8 cellular contexts compared by ENCODE assay signal in genomic region chr2:70132244-70133126, GRCh38. TPM values are rescaled to one million over a fixed set of nuclear protein-coding genes. Genes with fewer than 3 reads are reported as not detected.
DNase-seq lines count a peak whose midpoint lies in the region; ATAC-seq, FAIRE-seq and TF ChIP-seq lines count a peak whose summit lies in the region.

No MANE protein-coding gene starts in this region.

- H3K79me2 ChIP-seq in OCI-LY3 (ENCODE audit: low read length) = no peaks in the 10 kb centered on the region
- peaks cover 3% of the 10 kb centered on the region for H3K79me2 ChIP-seq in GM12878 (ENCODE audit: control insufficient read depth, insufficient read depth, low read length)

- no peaks in the 10 kb centered on the region for H3K36me3 ChIP-seq in OCI-LY3 (replicated peaks; ENCODE audit: low read depth, low read length)
- H3K36me3 ChIP-seq in GM12878 (ENCODE audit: control insufficient read depth in 2 of 2, insufficient read depth in 2 of 2, low read length in 1 of 2) = no peaks in the 10 kb centered on the region
- H3K36me3 ChIP-seq in skeletal muscle tissue (ENCODE audit: control insufficient read depth in 3 of 3, insufficient read depth in 3 of 3, low read length in 3 of 3) = no peaks in the 10 kb centered on the region

- H3K4me3 ChIP-seq in OCI-LY3 (ENCODE audit: low read length) (peak overlapping the region; percentile 67), GM12878 (peak overlapping the region; percentile 67), skeletal muscle tissue (ENCODE audit: low read length in 3 of 3) (peak overlapping the region; percentile 45 to 69 (median 61))

- BruUV-seq in GM12878 (replicated peaks; lab: Mats Ljungman, UMichigan) = TSS peak; percentile 95

- ATAC-seq in GM19395 (IDR thresholded peaks at IDR 0.05; ENCODE audit: unreplicated experiment) = peak; percentile 55
- ATAC-seq in GM12878 = peak; percentile 63

- peak; percentile 73 for TF ChIP-seq POLR2A in GM12878 (IDR thresholded peaks at IDR 0.05; ENCODE audit: low read depth, low read length)

- no peaks in the 10 kb centered on the region for H3K9me3 ChIP-seq in OCI-LY3 (ENCODE audit: insufficient read depth, low read length)
- H3K9me3 ChIP-seq in GM12878 (replicated peaks; ENCODE audit: control insufficient read depth, insufficient read depth, low read length) = no peaks in the 10 kb centered on the region
- H3K9me3 ChIP-seq in skeletal muscle tissue (ENCODE audit: control insufficient read depth in 3 of 3, low read length in 3 of 3) = no peaks in the 10 kb centered on the region

- FAIRE-seq in GM12878 (lab: Jason Lieb, UNC) = peak; percentile 73

- TF ChIP-seq RAD21 in GM12878 (IDR thresholded peaks at IDR 0.05; ENCODE audit: insufficient read depth, low read depth, low read length) = no peak

- DNase-seq in DMS153 (lab: John Stamatoyannopoulos, UW) = peak; percentile 94
- peak; percentile 68 for DNase-seq in HT1080 (ENCODE audit: low read depth)
- no peak for DNase-seq in GM12878 (ENCODE audit: low read depth, low spot score)
- peak in 34 of 51 donors; percentile 22 to 92 (median 56) for DNase-seq in hypothalamus (lab: John Stamatoyannopoulos, UW)
- DNase-seq in mucosa of gallbladder (ENCODE audit: low spot score) = no peak

- H3K4me2 ChIP-seq in OCI-LY3 (ENCODE audit: low read length) (peak overlapping the region; percentile 92), GM12878 (ENCODE audit: control insufficient read depth, insufficient read depth) (peak overlapping the region; percentile 90)

- H4K20me1 ChIP-seq in OCI-LY3 (ENCODE audit: insufficient read depth, low read length) (no peaks in the 10 kb centered on the region), GM12878 (ENCODE audit: control insufficient read depth, insufficient read depth) (no peaks in the 10 kb centered on the region)

- SMC1A ChIA-PET in GM12878 (lab: Charles Lee; ENCODE audit: uncharacterized antibody, unreplicated experiment) = interaction anchor here (0.7 to 13.4 kb wide), 17 partner anchors 10 to 364 kb away, joined by 3 to 311 read pairs (median 5); partner anchors contain the start of genes C2orf42, MXD1, PCBP1 and SNRPG

- CTCF ChIA-PET in GM12878 (lab: Yijun Ruan, JAX) = interaction anchor here (1.0 to 6.5 kb wide), 15 partner anchors 8 to 220 kb away, joined by 3 to 54 read pairs (median 9); partner anchors contain the start of gene MXD1

- H3K9ac ChIP-seq in OCI-LY3 (ENCODE audit: low read length) (peak overlapping the region; percentile 75), GM12878 (ENCODE audit: control insufficient read depth, insufficient read depth, low read length) (peak overlapping the region; percentile 95), skeletal muscle tissue (ENCODE audit: low read depth in 1 of 3, low read length in 3 of 3) (peak overlapping the region; percentile 62 to 79 (median 75))

- no peaks in the 10 kb centered on the region for H3K27me3 ChIP-seq in OCI-LY3 (ENCODE audit: low read depth, low read length)
- H3K27me3 ChIP-seq in GM12878 (replicated peaks in 1 of 2; ENCODE audit: control insufficient read depth in 2 of 2, insufficient read depth in 2 of 2, low read length in 1 of 2) = no peaks in the 10 kb centered on the region
- H3K27me3 ChIP-seq in skeletal muscle tissue (ENCODE audit: control insufficient read depth in 3 of 3, insufficient read depth in 3 of 3, low read length in 3 of 3) = no peaks in the 10 kb centered on the region

- peak overlapping the region; percentile 86 for H2AFZ ChIP-seq in OCI-LY3 (ENCODE audit: low read depth, low read length)
- peak overlapping the region; percentile 47 for H2AFZ ChIP-seq in GM12878 (ENCODE audit: control insufficient read depth, low read depth, low read length)

- H3K4me1 ChIP-seq in OCI-LY3 (ENCODE audit: low read length) (peaks cover 54% of the 10 kb centered on the region), GM12878 (ENCODE audit: control insufficient read depth, insufficient read depth, low read length) (peaks cover 49% of the 10 kb centered on the region), skeletal muscle tissue (ENCODE audit: control insufficient read depth in 3 of 3, insufficient read depth in 3 of 3, low read length in 3 of 3) (peaks cover 36 to 49% (median 39%) of the 10 kb centered on the region in 3 donors)

- no peak for TF ChIP-seq EP300 in GM12878 (IDR thresholded peaks at IDR 0.05; ENCODE audit: borderline replicate concordance in 1 of 2, control insufficient read depth in 1 of 2, low read depth in 2 of 2, low read length in 2 of 2)

- POLR2A ChIA-PET in GM12878 (lab: Charles Lee) = interaction anchor here (1.2 to 13.8 kb wide), 13 partner anchors 9 to 218 kb away, joined by 4 to 263 read pairs (median 18); partner anchors contain the start of genes C2orf42, MXD1 and PCBP1

- H3K27ac ChIP-seq in OCI-LY3 (ENCODE audit: low read length) (peak overlapping the region; percentile 87), GM12878 (ENCODE audit: control insufficient read depth, insufficient read depth) (peak overlapping the region; percentile 99), skeletal muscle tissue (ENCODE audit: low read depth, low read length) (peak overlapping the region; percentile 89)

- RAD21 ChIA-PET in GM12878 (lab: Charles Lee; ENCODE audit: unreplicated experiment) = interaction anchor here (1.2 to 10.5 kb wide), 16 partner anchors 8 to 407 kb away, joined by 3 to 181 read pairs (median 24); partner anchors contain the start of genes C2orf42, MXD1 and PCBP1

- intact Hi-C loops in GM12878 (cut with micrococcal nuclease; ENCODE audit: unreplicated experiment) = loop anchor here (1.0 to 2.0 kb wide), 3 partner anchors 8 to 46 kb away; partner anchors contain the start of gene PCBP1

- no peak for TF ChIP-seq CTCF in OCI-LY3 (IDR thresholded peaks at IDR 0.05; ENCODE audit: low read depth, low read length)
- no peak for TF ChIP-seq CTCF in GM12878 (IDR thresholded peaks at IDR 0.05 in 2 of 3, conservative IDR thresholded peaks at IDR 0.05 in 1 of 3; ENCODE audit: control insufficient read depth in 2 of 3, extremely low read depth in 1 of 3, insufficient read depth in 1 of 3, low read depth in 3 of 3, low read length in 3 of 3)

- 2% methylated on average over 8 of the region's 8 CpGs for WGBS in GM12878 (ENCODE audit: insufficient coverage, insufficient replicate concordance, low lambda C conversion rate, missing lambda C conversion rate)

- in situ Hi-C loops in GM12878 (cut with MboI) = no loop called here

TF ChIP-seq in GM12878, 131 proteins besides CTCF, POLR2A, EP300 and RAD21 (continues in another document):
- peak; percentile 90 for TF ChIP-seq ATF7 (IDR thresholded peaks at IDR 0.05; ENCODE audit: low read depth)

RNA-seq across cellular contexts. Expression of gene PCBP1, which starts 45.2 kb away (rescaled TPM):
- 25.2 and 80.1 TPM in 2 replicates for total RNA-seq in HT1080 (2014; rRNA removed; shearing (Covaris generic))
- 302 and 324 TPM in 2 replicates for polyA plus RNA-seq in HT1080 (2015; cell fraction: cytosol; rRNA removed)
- 272 and 274 TPM in 2 replicates for polyA plus RNA-seq in HT1080 (2015; cell fraction: nucleus; rRNA removed)
- total RNA-seq in GM12878 (2013; cell fraction: nucleolus; rRNA removed) = 26.7 and 27.7 TPM in 2 replicates
- 64.0 and 84.2 TPM in 2 replicates for total RNA-seq in GM12878 (2014; rRNA removed)
- total RNA-seq in GM12878 (2014; rRNA removed; fragmentation: Illumina TruSeq; extraction: Trizol) = 45.5 and 47.3 TPM in 2 replicates
- 494 and 497 TPM in 2 replicates for total RNA-seq in GM12878 (2021)
- 211 TPM for polyA plus RNA-seq in GM12878 (2011; ENCODE audit: low read depth)
- polyA plus RNA-seq in GM12878 (2011; rRNA removed) = 83.5 and 121 TPM in 2 replicates
- 149 and 196 TPM in 2 replicates for polyA plus RNA-seq in GM12878 (2011; cell fraction: cytosol; rRNA removed)
- polyA plus RNA-seq in GM12878 (2011; cell fraction: nucleus; rRNA removed) = 123 and 173 TPM in 2 replicates
- polyA plus RNA-seq in GM12878 (2012) = 433 and 458 TPM in 2 replicates
- 304 and 338 TPM in 2 replicates for polyA plus RNA-seq in GM12878 (2014; fragmentation: Illumina TruSeq; extraction: Trizol)
- 10 to 100 TPM; 24.4 to 28.9 TPM for polyA plus RNA-seq in GM12878 (2014; fragmentation: Nextera tagmentation; extraction: Ambion mirVana)
- polyA plus RNA-seq in GM12878 (2014; rRNA removed) = 221 and 272 TPM in 2 replicates
- polyA plus RNA-seq in GM12878 (2016; fragmentation: Nextera tagmentation; extraction: Ambion mirVana) = 100 to 1,000 TPM; 138 to 259 TPM
- 85.5 and 116 TPM in 2 replicates for polyA minus RNA-seq in GM12878 (2011; rRNA and poly(A)+ RNA removed)
- polyA minus RNA-seq in GM12878 (2011; cell fraction: cytosol; rRNA and poly(A)+ RNA removed) = 83.9 and 87.5 TPM in 2 replicates
- 37.4 and 58.0 TPM in 2 replicates for polyA minus RNA-seq in GM12878 (2011; cell fraction: nucleus; rRNA and poly(A)+ RNA removed)
- 45.4 TPM for total RNA-seq in skeletal muscle tissue
- total RNA-seq in mucosa of gallbladder = 358 TPM

RNA-seq across cellular contexts. Expression of gene C2orf42, which starts 58.3 kb away (rescaled TPM):
- total RNA-seq in HT1080 (2014; rRNA removed; shearing (Covaris generic)) = 14.6 and 14.7 TPM in 2 replicates
- 14.3 and 14.6 TPM in 2 replicates for polyA plus RNA-seq in HT1080 (2015; cell fraction: cytosol; rRNA removed)
- 17.8 and 20.0 TPM in 2 replicates for polyA plus RNA-seq in HT1080 (2015; cell fraction: nucleus; rRNA removed)
- total RNA-seq in GM12878 (2013; cell fraction: nucleolus; rRNA removed) = 31.6 and 43.1 TPM in 2 replicates
- total RNA-seq in GM12878 (2014; rRNA removed) (14.2 and 16.9 TPM in 2 replicates), GM12878 (2014; rRNA removed; fragmentation: Illumina TruSeq; extraction: Trizol) (11.4 and 12.0 TPM in 2 replicates), GM12878 (2021) (13.0 and 16.6 TPM in 2 replicates), skeletal muscle tissue (19.8 TPM), mucosa of gallbladder (22.6 TPM)
- 4.0 TPM for polyA plus RNA-seq in GM12878 (2011; ENCODE audit: low read depth)
- polyA plus RNA-seq in GM12878 (2011; rRNA removed) (10.0 and 11.1 TPM in 2 replicates), GM12878 (2014; fragmentation: Illumina TruSeq; extraction: Trizol) (11.6 and 13.4 TPM in 2 replicates), GM12878 (2014; fragmentation: Nextera tagmentation; extraction: Ambion mirVana) (1 to 10 TPM; 5.5 to 7.3 TPM), GM12878 (2014; rRNA removed) (10.3 and 13.2 TPM in 2 replicates), GM12878 (2016; fragmentation: Nextera tagmentation; extraction: Ambion mirVana) (10 to 100 TPM; 17.3 to 19.8 TPM)
- 8.8 and 10.2 TPM in 2 replicates for polyA plus RNA-seq in GM12878 (2011; cell fraction: cytosol; rRNA removed)
- 17.4 and 18.8 TPM in 2 replicates for polyA plus RNA-seq in GM12878 (2011; cell fraction: nucleus; rRNA removed)
- 6.2 and 9.2 TPM in 2 replicates for polyA plus RNA-seq in GM12878 (2012)
- polyA minus RNA-seq in GM12878 (2011; rRNA and poly(A)+ RNA removed) = 53.6 and 54.5 TPM in 2 replicates
- 12.6 and 16.2 TPM in 2 replicates for polyA minus RNA-seq in GM12878 (2011; cell fraction: cytosol; rRNA and poly(A)+ RNA removed)
- polyA minus RNA-seq in GM12878 (2011; cell fraction: nucleus; rRNA and poly(A)+ RNA removed) = 22.2 and 31.8 TPM in 2 replicates

Comparison
In these comparisons a context has a peak if more than half of its experiments do, and no peak if none do; other contexts are left out.
1. DNase-seq: peak in DMS153 (single experiment), HT1080 (single experiment) and hypothalamus (34 of 51); none in GM12878 (single experiment) and mucosa of gallbladder (single experiment).
2. Peak in every context shown above with its lines, with median percentiles within 50 percentile points of each other: H3K27ac ChIP-seq, H3K4me3 ChIP-seq and H3K9ac ChIP-seq.